1 cellular context compared by ENCODE assay signal in the genomic region with DNA sequence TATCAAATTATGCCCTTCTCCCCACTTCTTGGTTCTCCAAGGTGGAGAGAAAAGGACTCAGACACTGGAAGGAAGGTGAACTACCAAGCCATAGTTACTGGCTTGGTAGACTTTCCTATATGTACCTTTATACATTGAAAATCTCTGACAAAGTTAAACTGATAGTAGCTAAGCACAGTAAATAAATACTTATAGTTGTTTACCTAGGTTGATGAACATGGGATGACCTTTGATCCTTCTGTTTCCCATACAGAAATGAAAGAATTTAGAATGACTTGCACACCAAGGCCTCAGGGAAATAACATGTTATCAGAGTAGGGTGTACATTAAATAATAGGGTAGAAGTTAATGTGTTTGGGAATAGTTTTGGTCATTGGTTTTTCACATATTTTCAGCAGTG.
TF ChIP-seq lines count a peak whose summit lies in the region.

No MANE protein-coding gene starts in this region.

TF ChIP-seq in HepG2, 621 proteins besides CTCF, POLR2A, EP300 and RAD21 (continued from another document):
- TF ChIP-seq, protein P1, sequence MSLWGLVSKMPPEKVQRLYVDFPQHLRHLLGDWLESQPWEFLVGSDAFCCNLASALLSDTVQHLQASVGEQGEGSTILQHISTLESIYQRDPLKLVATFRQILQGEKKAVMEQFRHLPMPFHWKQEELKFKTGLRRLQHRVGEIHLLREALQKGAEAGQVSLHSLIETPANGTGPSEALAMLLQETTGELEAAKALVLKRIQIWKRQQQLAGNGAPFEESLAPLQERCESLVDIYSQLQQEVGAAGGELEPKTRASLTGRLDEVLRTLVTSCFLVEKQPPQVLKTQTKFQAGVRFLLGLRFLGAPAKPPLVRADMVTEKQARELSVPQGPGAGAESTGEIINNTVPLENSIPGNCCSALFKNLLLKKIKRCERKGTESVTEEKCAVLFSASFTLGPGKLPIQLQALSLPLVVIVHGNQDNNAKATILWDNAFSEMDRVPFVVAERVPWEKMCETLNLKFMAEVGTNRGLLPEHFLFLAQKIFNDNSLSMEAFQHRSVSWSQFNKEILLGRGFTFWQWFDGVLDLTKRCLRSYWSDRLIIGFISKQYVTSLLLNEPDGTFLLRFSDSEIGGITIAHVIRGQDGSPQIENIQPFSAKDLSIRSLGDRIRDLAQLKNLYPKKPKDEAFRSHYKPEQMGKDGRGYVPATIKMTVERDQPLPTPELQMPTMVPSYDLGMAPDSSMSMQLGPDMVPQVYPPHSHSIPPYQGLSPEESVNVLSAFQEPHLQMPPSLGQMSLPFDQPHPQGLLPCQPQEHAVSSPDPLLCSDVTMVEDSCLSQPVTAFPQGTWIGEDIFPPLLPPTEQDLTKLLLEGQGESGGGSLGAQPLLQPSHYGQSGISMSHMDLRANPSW (CRISPR knock-in tag; IDR thresholded peaks at IDR 0.05; ENCODE audit: borderline replicate concordance): 0 out of 2 replicates have a peak, but pooled peaks have one; percentile 45
- peak; percentile 89 for TF ChIP-seq HNF4A (CRISPR knock-in tag; IDR thresholded peaks at IDR 0.05)
- peak; percentile 85; the same call in 1 of the 2 replicates for TF ChIP-seq FOXA1 (IDR thresholded peaks at IDR 0.05)
- peak; percentile 85 for TF ChIP-seq FOXA1 (CRISPR knock-in tag; IDR thresholded peaks at IDR 0.05)
- 0 out of 2 replicates have a peak, but pooled peaks have one; percentile 75 for TF ChIP-seq GFI1 (CRISPR knock-in tag; IDR thresholded peaks at IDR 0.05; ENCODE audit: borderline replicate concordance)
- no peak for TF ChIP-seq ZNF10 (CRISPR knock-in tag; IDR thresholded peaks at IDR 0.05; ENCODE audit: borderline replicate concordance, low read depth)
- TF ChIP-seq, protein P2, sequence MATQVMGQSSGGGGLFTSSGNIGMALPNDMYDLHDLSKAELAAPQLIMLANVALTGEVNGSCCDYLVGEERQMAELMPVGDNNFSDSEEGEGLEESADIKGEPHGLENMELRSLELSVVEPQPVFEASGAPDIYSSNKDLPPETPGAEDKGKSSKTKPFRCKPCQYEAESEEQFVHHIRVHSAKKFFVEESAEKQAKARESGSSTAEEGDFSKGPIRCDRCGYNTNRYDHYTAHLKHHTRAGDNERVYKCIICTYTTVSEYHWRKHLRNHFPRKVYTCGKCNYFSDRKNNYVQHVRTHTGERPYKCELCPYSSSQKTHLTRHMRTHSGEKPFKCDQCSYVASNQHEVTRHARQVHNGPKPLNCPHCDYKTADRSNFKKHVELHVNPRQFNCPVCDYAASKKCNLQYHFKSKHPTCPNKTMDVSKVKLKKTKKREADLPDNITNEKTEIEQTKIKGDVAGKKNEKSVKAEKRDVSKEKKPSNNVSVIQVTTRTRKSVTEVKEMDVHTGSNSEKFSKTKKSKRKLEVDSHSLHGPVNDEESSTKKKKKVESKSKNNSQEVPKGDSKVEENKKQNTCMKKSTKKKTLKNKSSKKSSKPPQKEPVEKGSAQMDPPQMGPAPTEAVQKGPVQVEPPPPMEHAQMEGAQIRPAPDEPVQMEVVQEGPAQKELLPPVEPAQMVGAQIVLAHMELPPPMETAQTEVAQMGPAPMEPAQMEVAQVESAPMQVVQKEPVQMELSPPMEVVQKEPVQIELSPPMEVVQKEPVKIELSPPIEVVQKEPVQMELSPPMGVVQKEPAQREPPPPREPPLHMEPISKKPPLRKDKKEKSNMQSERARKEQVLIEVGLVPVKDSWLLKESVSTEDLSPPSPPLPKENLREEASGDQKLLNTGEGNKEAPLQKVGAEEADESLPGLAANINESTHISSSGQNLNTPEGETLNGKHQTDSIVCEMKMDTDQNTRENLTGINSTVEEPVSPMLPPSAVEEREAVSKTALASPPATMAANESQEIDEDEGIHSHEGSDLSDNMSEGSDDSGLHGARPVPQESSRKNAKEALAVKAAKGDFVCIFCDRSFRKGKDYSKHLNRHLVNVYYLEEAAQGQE (IDR thresholded peaks at IDR 0.05; ENCODE audit: borderline replicate concordance in 1 of 2, low read depth in 1 of 2, low read length in 2 of 2): no peak
- TF ChIP-seq HNF4G (IDR thresholded peaks at IDR 0.05; ENCODE audit: borderline replicate concordance, low read depth, low read length): peak; percentile 87
- TF ChIP-seq HNF4G (CRISPR knock-in tag; IDR thresholded peaks at IDR 0.05; ENCODE audit: borderline replicate concordance, low read depth): no peak
- 0 out of 2 replicates have a peak, but pooled peaks have one; percentile 34 for TF ChIP-seq ZNF331 (CRISPR knock-in tag; IDR thresholded peaks at IDR 0.05)
- TF ChIP-seq ZNF790 (CRISPR knock-in tag; IDR thresholded peaks at IDR 0.05; ENCODE audit: borderline replicate concordance): no peak
- no peak for TF ChIP-seq DMAP1 (CRISPR knock-in tag; IDR thresholded peaks at IDR 0.05)
- TF ChIP-seq, protein P3, sequence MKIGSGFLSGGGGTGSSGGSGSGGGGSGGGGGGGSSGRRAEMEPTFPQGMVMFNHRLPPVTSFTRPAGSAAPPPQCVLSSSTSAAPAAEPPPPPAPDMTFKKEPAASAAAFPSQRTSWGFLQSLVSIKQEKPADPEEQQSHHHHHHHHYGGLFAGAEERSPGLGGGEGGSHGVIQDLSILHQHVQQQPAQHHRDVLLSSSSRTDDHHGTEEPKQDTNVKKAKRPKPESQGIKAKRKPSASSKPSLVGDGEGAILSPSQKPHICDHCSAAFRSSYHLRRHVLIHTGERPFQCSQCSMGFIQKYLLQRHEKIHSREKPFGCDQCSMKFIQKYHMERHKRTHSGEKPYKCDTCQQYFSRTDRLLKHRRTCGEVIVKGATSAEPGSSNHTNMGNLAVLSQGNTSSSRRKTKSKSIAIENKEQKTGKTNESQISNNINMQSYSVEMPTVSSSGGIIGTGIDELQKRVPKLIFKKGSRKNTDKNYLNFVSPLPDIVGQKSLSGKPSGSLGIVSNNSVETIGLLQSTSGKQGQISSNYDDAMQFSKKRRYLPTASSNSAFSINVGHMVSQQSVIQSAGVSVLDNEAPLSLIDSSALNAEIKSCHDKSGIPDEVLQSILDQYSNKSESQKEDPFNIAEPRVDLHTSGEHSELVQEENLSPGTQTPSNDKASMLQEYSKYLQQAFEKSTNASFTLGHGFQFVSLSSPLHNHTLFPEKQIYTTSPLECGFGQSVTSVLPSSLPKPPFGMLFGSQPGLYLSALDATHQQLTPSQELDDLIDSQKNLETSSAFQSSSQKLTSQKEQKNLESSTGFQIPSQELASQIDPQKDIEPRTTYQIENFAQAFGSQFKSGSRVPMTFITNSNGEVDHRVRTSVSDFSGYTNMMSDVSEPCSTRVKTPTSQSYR (CRISPR knock-in tag; IDR thresholded peaks at IDR 0.05; ENCODE audit: borderline replicate concordance): peak; percentile 28; the same call in 1 of the 2 replicates
- TF ChIP-seq, protein P4, sequence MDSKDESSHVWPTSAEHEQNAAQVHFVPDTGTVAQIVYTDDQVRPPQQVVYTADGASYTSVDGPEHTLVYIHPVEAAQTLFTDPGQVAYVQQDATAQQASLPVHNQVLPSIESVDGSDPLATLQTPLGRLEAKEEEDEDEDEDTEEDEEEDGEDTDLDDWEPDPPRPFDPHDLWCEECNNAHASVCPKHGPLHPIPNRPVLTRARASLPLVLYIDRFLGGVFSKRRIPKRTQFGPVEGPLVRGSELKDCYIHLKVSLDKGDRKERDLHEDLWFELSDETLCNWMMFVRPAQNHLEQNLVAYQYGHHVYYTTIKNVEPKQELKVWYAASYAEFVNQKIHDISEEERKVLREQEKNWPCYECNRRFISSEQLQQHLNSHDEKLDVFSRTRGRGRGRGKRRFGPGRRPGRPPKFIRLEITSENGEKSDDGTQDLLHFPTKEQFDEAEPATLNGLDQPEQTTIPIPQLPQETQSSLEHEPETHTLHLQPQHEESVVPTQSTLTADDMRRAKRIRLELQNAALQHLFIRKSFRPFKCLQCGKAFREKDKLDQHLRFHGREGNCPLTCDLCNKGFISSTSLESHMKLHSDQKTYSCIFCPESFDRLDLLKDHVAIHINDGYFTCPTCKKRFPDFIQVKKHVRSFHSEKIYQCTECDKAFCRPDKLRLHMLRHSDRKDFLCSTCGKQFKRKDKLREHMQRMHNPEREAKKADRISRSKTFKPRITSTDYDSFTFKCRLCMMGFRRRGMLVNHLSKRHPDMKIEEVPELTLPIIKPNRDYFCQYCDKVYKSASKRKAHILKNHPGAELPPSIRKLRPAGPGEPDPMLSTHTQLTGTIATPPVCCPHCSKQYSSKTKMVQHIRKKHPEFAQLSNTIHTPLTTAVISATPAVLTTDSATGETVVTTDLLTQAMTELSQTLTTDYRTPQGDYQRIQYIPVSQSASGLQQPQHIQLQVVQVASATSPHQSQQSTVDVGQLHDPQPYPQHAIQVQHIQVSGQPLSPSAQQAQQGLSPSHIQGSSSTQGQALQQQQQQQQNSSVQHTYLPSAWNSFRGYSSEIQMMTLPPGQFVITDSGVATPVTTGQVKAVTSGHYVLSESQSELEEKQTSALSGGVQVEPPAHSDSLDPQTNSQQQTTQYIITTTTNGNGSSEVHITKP (CRISPR knock-in tag; IDR thresholded peaks at IDR 0.05; ENCODE audit: low read depth): peak; percentile 54
- no peak for TF ChIP-seq ZNF879 (CRISPR knock-in tag; IDR thresholded peaks at IDR 0.05)
- peak; percentile 77 for TF ChIP-seq KDM6A (CRISPR knock-in tag; IDR thresholded peaks at IDR 0.05; ENCODE audit: low read depth)
- no peak for TF ChIP-seq ZNF572 (CRISPR knock-in tag; IDR thresholded peaks at IDR 0.05)
